Comparison of ENCODE assay signal across 8 cellular contexts in the genomic region with DNA sequence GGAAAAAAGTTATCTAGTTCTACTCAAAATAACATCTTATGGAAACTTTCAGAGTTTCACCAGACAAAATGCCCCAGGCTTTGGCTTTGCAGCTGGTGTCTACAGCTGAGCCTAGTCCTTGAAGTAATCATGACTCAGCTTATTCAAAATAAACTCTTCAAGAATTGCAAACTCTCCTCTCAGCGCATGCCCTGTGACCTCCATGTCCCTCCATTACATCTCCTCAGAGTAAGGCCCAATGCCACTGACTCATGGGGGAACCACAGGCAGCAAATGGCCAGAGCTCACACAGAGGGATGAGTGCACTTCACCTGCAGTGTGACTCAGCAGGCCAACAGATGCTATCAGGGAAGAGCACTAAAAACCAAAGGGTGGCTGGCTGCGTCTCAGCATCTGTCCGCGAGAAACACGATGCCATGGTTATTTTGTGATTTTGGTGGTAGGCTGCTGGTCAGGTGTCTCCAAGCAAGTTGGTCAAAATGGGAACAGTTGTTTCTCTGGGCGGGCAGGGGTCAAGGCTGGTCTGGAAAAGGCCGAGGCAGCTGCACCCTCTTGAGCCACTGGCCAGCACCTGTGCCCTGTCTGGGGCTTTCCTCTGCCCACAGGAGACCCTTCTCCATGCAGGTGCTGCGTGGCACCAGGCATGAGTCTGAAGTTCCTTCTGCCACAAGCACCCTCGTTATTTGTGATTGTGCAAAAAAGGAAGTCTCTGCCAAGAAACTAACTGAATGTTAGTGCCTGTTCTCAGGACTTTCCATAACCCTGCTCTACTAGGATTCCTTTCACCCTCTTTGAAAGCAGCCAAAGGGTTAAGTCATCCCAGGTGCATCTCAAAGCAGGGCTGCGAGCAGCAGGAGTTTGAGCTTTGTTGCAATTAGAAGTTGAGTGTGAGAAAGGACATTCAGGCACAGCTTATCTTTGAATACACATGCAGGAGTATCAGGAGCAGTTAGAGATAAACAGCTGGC.
A peak's percentile ranks its signal among the peaks of the same experiment; 100 is the strongest.
DNase-seq lines count a peak whose midpoint lies in the region; ATAC-seq, FAIRE-seq and TF ChIP-seq lines count a peak whose summit lies in the region.
"Not testable (repeated sequence)": the region's sequence is repeated elsewhere in the genome, so short reads cannot be mapped to it uniquely, and the experiment has no call there.

No MANE protein-coding gene starts in this region.

- H2AK5ac ChIP-seq in mesendoderm (ENCODE audit: low read length), result not testable (repeated sequence)

- not testable (repeated sequence) for H4K20me1 ChIP-seq in OCI-LY1 (ENCODE audit: insufficient read depth, low read length); astrocyte (ENCODE audit: insufficient read depth, low read length); fibroblast of lung (ENCODE audit: control insufficient read depth, extremely low read depth, insufficient read depth, low read length)

- DNase-seq in CD1c-positive myeloid dendritic cell (ENCODE audit: extremely low spot score) (peak; percentile 0), astrocyte (ENCODE audit: low read depth) (peak; percentile 87), fibroblast of lung (ENCODE audit: low read depth in 2 of 2) (peak; percentile 83 to 90), mesendoderm (peak; percentile 83)
- peak; percentile 42 to 55 for DNase-seq in activated CD4-positive, alpha-beta T cell treated with anti-CD3 and anti-CD28 coated beads, Interleukin-2, amount 50 U/mL, for 48 hours
- peak; percentile 39 for DNase-seq in stimulated activated naive CD8-positive, alpha-beta T cell treated with anti-CD3 and anti-CD28 coated beads, Interleukin-15, Interleukin-2, amounts not matched to agents 100 U/mL and 50 U/mL, for 24 hours

- not testable (repeated sequence) for H3K9me3 ChIP-seq in OCI-LY1 (ENCODE audit: low read length); astrocyte (ENCODE audit: insufficient read depth, low read depth, low read length); fibroblast of lung (ENCODE audit: control insufficient read depth, insufficient read depth, low read depth, low read length)

- H3K4ac ChIP-seq in mesendoderm (ENCODE audit: low read depth, low read length), result not testable (repeated sequence)

- not testable (repeated sequence) for H2BK15ac ChIP-seq in mesendoderm (replicated peaks; ENCODE audit: low read depth)

- H4K8ac ChIP-seq in mesendoderm (ENCODE audit: low read depth, low read length), result not testable (repeated sequence)

- H3K36me3 ChIP-seq in OCI-LY1 (ENCODE audit: insufficient read depth, low read length); astrocyte (ENCODE audit: insufficient read depth, low read length); fibroblast of lung (ENCODE audit: control insufficient read depth, insufficient read depth, low read length); mesendoderm (ENCODE audit: control insufficient read depth, insufficient read depth, low read length): not testable (repeated sequence)

- not testable (repeated sequence) for H3K27ac Mint-ChIP-seq in astrocyte (ENCODE audit: unreplicated experiment)

- not testable (repeated sequence) for H3K56ac ChIP-seq in mesendoderm (ENCODE audit: low read length)

- H3K4me3 Mint-ChIP-seq in astrocyte (ENCODE audit: unreplicated experiment), result not testable (repeated sequence)

- not testable (repeated sequence) for H3K23ac ChIP-seq in mesendoderm (ENCODE audit: low read length)

- not testable (repeated sequence) for H3K9me2 ChIP-seq in OCI-LY1 (ENCODE audit: low read depth, low read length)

- H3K27ac ChIP-seq in OCI-LY1 (ENCODE audit: low read depth, low read length, poor library complexity, severe bottlenecking), result peak overlapping the region; percentile 32
- H3K27ac ChIP-seq in astrocyte (ENCODE audit: low read depth, low read length); fibroblast of lung (ENCODE audit: insufficient read depth, low read length); mesendoderm (ENCODE audit: low read depth, low read length): not testable (repeated sequence)

- H3K9me3 Mint-ChIP-seq in astrocyte (ENCODE audit: unreplicated experiment), result not testable (repeated sequence)

- H3K4me3 ChIP-seq in OCI-LY1 (ENCODE audit: low read depth, low read length, poor library complexity, severe bottlenecking); astrocyte (ENCODE audit: insufficient read depth, low read depth, low read length); fibroblast of lung (replicated peaks in 1 of 4; ENCODE audit: control extremely low read depth in 1 of 4, insufficient read depth in 1 of 4, low read depth in 3 of 4, low read length in 4 of 4); mesendoderm (ENCODE audit: low read length): not testable (repeated sequence)

- H2BK120ac ChIP-seq in mesendoderm (ENCODE audit: low read depth, low read length), result not testable (repeated sequence)

- FAIRE-seq in astrocyte (lab: Jason Lieb, UNC), result peak; percentile 97

- TF ChIP-seq CTCF in OCI-LY1 (IDR thresholded peaks at IDR 0.05; ENCODE audit: low read length); astrocyte (IDR thresholded peaks at IDR 0.05; ENCODE audit: insufficient read depth, low read depth, low read length); fibroblast of lung (conservative IDR thresholded peaks at IDR 0.05 in 1 of 2, IDR thresholded peaks at IDR 0.05 in 1 of 2; ENCODE audit: low read depth in 1 of 2, low read length in 2 of 2): not testable (repeated sequence)

- ATAC-seq in HG03442 (IDR thresholded peaks at IDR 0.05; ENCODE audit: unreplicated experiment), result peak; percentile 48
- peak; percentile 53 for ATAC-seq in stimulated activated naive CD8-positive, alpha-beta T cell treated with anti-CD3 and anti-CD28 coated beads, Interleukin-15, Interleukin-2, amounts not matched to agents 100 U/mL and 50 U/mL, for 24 hours

- H3K4me2 ChIP-seq in OCI-LY1 (ENCODE audit: low read length); astrocyte (ENCODE audit: low read length); fibroblast of lung (ENCODE audit: extremely low read depth, insufficient read depth, low read length); mesendoderm (ENCODE audit: low read length): not testable (repeated sequence)

- not testable (repeated sequence) for H3K27me3 Mint-ChIP-seq in astrocyte (ENCODE audit: low read depth, unreplicated experiment)

- H3K18ac ChIP-seq in mesendoderm (ENCODE audit: low read length), result not testable (repeated sequence)

- not testable (repeated sequence) for H4K5ac ChIP-seq in mesendoderm (ENCODE audit: low read length)

- not testable (repeated sequence) for H3K9ac ChIP-seq in OCI-LY1 (ENCODE audit: low read length); astrocyte (ENCODE audit: low read length); fibroblast of lung (ENCODE audit: insufficient read depth, low read length); mesendoderm (ENCODE audit: low read length)

- not testable (repeated sequence) for H3K36me3 Mint-ChIP-seq in astrocyte (ENCODE audit: low read depth, unreplicated experiment)

- WGBS in mesendoderm (ENCODE audit: extremely low coverage, insufficient coverage, low lambda C conversion rate), result no CpG with 5 or more reads among the region's 10 CpGs

- H2AFZ ChIP-seq in OCI-LY1 (ENCODE audit: low read length); astrocyte (ENCODE audit: low read depth, low read length); fibroblast of lung (ENCODE audit: low read length): not testable (repeated sequence)

- not testable (repeated sequence) for H2BK5ac ChIP-seq in mesendoderm (ENCODE audit: low read length)

- not testable (repeated sequence) for H3F3A ChIP-seq in OCI-LY1 (ENCODE audit: insufficient read depth, low read length)

- H3K79me1 ChIP-seq in mesendoderm (ENCODE audit: low read length), result not testable (repeated sequence)

- not testable (repeated sequence) for H3K79me2 ChIP-seq in OCI-LY1 (ENCODE audit: insufficient read depth, low read length); astrocyte (ENCODE audit: insufficient read depth, low read length); fibroblast of lung (ENCODE audit: control insufficient read depth, insufficient read depth, low read length); mesendoderm (ENCODE audit: control insufficient read depth, insufficient read depth, low read length)

- H3K4me1 Mint-ChIP-seq in astrocyte (ENCODE audit: low read depth, unreplicated experiment), result not testable (repeated sequence)

- H3K27me3 ChIP-seq in OCI-LY1 (ENCODE audit: insufficient read depth, low read length); astrocyte (ENCODE audit: insufficient read depth, low read length); fibroblast of lung (ENCODE audit: control insufficient read depth, insufficient read depth, low read length); mesendoderm (ENCODE audit: insufficient read depth, low read length, poor library complexity): not testable (repeated sequence)

- H3K4me1 ChIP-seq in OCI-LY1 (ENCODE audit: insufficient read depth, low read length, severe bottlenecking); astrocyte (ENCODE audit: insufficient read depth, low read length); fibroblast of lung (ENCODE audit: control insufficient read depth, extremely low read depth, insufficient read depth, low read length); mesendoderm (ENCODE audit: control insufficient read depth, low read depth, low read length): not testable (repeated sequence)

Comparison
In these comparisons a context has a peak if more than half of its experiments do, and no peak if none do; other contexts are left out.
1. DNase-seq: peak in every context shown above with its lines; median percentile 87 in astrocyte; 86 in fibroblast of lung; 83 in mesendoderm; 48 in activated CD4-positive, alpha-beta T cell treated with anti-CD3 and anti-CD28 coated beads, Interleukin-2, amount 50 U/mL, for 48 hours; 39 in stimulated activated naive CD8-positive, alpha-beta T cell treated with anti-CD3 and anti-CD28 coated beads, Interleukin-15, Interleukin-2, amounts not matched to agents 100 U/mL and 50 U/mL, for 24 hours; 0 in CD1c-positive myeloid dendritic cell.